ENCODE assay signal across 1 cellular context in the genomic region with DNA sequence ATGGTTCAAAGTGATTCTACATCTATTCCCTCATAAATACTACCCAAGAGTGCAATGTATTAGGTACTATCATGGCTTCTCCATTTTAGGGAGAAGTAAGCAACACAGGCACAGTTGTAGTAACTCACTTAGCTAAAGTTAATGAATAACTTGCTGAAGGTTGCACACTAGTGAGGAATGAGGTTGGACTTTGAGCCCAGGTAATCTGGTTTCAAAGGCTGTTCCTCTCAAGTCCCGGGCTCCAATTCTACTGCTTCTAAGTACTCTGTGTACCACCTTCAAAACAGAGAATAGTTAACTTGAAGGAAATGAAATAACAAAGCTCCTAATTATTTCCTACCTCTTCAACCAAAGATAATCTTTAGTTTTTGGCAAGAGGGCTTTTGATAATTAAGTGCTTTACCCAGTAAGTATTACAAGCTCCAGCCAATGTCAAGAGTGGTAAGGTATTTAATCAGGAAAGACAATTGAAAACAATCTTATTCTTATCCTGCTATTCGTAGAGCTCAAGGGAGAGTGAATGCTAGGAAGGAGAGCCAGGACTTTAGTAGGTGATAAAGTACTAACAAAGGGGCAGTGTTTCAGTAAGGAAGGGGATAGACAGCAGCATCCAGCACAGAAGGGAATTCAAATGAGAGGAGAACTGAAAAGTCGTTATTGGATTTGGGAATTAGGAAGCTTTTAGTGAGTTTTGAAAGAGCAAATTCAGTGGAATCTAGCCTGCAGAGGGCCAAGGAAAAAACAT.
A peak's percentile ranks its signal among the peaks of the same experiment; 100 is the strongest.
TF ChIP-seq lines count a peak whose summit lies in the region.

No MANE protein-coding gene starts in this region.

TF ChIP-seq in HepG2, 621 proteins besides CTCF, POLR2A, EP300 and RAD21 (continued from another document and continues in another):
- TF ChIP-seq ZBED4 (CRISPR knock-in tag; IDR thresholded peaks at IDR 0.05; ENCODE audit: borderline replicate concordance) (no peak), SAP130 (CRISPR knock-in tag; IDR thresholded peaks at IDR 0.05; ENCODE audit: low read depth) (peak; percentile 46), ZNF251 (CRISPR knock-in tag; IDR thresholded peaks at IDR 0.05) (no peak), ZNF34 (CRISPR knock-in tag; IDR thresholded peaks at IDR 0.05; ENCODE audit: borderline replicate concordance) (no peak), ELK4 (CRISPR knock-in tag; IDR thresholded peaks at IDR 0.05; ENCODE audit: borderline replicate concordance) (no peak), ZNF597 (CRISPR knock-in tag; IDR thresholded peaks at IDR 0.05) (no peak), CHCHD3 (CRISPR knock-in tag; IDR thresholded peaks at IDR 0.05) (no peak), E2F1 (CRISPR knock-in tag; IDR thresholded peaks at IDR 0.05) (no peak), NR2F6 (IDR thresholded peaks at IDR 0.05) (0 out of 2 replicates have a peak, but pooled peaks have one; percentile 8), NR2F6 (CRISPR knock-in tag; IDR thresholded peaks at IDR 0.05) (0 out of 2 replicates have a peak, but pooled peaks have one; percentile 29), KIAA2018 (CRISPR knock-in tag; IDR thresholded peaks at IDR 0.05; ENCODE audit: borderline replicate concordance) (no peak), ZNF12 (CRISPR knock-in tag; IDR thresholded peaks at IDR 0.05) (0 out of 2 replicates have a peak, but pooled peaks have one; percentile 42), ZNF276 (CRISPR knock-in tag; IDR thresholded peaks at IDR 0.05; ENCODE audit: low read depth) (no peak), ZNF282 (IDR thresholded peaks at IDR 0.05; ENCODE audit: partially characterized antibody) (no peak), ZNF678 (CRISPR knock-in tag; IDR thresholded peaks at IDR 0.05) (no peak), STAT5B (CRISPR knock-in tag; IDR thresholded peaks at IDR 0.05) (no peak), SSRP1 (CRISPR knock-in tag; IDR thresholded peaks at IDR 0.05) (no peak), ZNF619 (CRISPR knock-in tag; IDR thresholded peaks at IDR 0.05) (no peak), PAWR (CRISPR knock-in tag; IDR thresholded peaks at IDR 0.05; ENCODE audit: borderline replicate concordance) (no peak)
- TF ChIP-seq, protein P1, sequence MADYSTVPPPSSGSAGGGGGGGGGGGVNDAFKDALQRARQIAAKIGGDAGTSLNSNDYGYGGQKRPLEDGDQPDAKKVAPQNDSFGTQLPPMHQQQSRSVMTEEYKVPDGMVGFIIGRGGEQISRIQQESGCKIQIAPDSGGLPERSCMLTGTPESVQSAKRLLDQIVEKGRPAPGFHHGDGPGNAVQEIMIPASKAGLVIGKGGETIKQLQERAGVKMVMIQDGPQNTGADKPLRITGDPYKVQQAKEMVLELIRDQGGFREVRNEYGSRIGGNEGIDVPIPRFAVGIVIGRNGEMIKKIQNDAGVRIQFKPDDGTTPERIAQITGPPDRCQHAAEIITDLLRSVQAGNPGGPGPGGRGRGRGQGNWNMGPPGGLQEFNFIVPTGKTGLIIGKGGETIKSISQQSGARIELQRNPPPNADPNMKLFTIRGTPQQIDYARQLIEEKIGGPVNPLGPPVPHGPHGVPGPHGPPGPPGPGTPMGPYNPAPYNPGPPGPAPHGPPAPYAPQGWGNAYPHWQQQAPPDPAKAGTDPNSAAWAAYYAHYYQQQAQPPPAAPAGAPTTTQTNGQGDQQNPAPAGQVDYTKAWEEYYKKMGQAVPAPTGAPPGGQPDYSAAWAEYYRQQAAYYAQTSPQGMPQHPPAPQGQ (CRISPR knock-in tag; IDR thresholded peaks at IDR 0.05; ENCODE audit: borderline replicate concordance) = no peak
- TF ChIP-seq, protein P2, sequence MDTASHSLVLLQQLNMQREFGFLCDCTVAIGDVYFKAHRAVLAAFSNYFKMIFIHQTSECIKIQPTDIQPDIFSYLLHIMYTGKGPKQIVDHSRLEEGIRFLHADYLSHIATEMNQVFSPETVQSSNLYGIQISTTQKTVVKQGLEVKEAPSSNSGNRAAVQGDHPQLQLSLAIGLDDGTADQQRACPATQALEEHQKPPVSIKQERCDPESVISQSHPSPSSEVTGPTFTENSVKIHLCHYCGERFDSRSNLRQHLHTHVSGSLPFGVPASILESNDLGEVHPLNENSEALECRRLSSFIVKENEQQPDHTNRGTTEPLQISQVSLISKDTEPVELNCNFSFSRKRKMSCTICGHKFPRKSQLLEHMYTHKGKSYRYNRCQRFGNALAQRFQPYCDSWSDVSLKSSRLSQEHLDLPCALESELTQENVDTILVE (CRISPR knock-in tag; IDR thresholded peaks at IDR 0.05) = no peak
